15 cellular contexts compared by ENCODE assay signal in genomic region chr2:12674644-12675328, GRCh38.
"Had no signal": no experiment of that assay in that cellular context is flagged by ENCODE, and none has a peak within 500 bp of the region (broad histone marks: within the 10 kb centered on the region; RNA-seq: fewer than 3 reads in every experiment).

No MANE protein-coding gene starts in this region.

- H3K27ac ChIP-seq: cardiac muscle cell, epithelial cell of prostate, neutrophil, SK-N-MC, skin epidermis had no signal

- ATAC-seq: left lobe of liver had no signal

- FAIRE-seq: kidney, TTC549, urothelium cell line had no signal

- DNase-seq: activated CD4-positive, alpha-beta T cell treated with anti-CD3 and anti-CD28 coated beads, Interleukin-2, amount 50 U/mL, for 48 hours; activated gamma-delta T cell; foreskin melanocyte; kidney; natural killer cell; retina; stimulated activated CD4-positive, alpha-beta T cell treated with anti-CD3 and anti-CD28 coated beads, Interleukin-4, amount 100 ng/mL, for 1 hour had no signal

- H3K9me3 ChIP-seq: neutrophil had no signal

- H3K36me3 ChIP-seq: cardiac muscle cell, neutrophil had no signal

- H3K4me3 ChIP-seq: cardiac muscle cell, SK-N-MC, skin epidermis had no signal

- H3K27me3 ChIP-seq: cardiac muscle cell, neutrophil had no signal
